In the genomic region with DNA sequence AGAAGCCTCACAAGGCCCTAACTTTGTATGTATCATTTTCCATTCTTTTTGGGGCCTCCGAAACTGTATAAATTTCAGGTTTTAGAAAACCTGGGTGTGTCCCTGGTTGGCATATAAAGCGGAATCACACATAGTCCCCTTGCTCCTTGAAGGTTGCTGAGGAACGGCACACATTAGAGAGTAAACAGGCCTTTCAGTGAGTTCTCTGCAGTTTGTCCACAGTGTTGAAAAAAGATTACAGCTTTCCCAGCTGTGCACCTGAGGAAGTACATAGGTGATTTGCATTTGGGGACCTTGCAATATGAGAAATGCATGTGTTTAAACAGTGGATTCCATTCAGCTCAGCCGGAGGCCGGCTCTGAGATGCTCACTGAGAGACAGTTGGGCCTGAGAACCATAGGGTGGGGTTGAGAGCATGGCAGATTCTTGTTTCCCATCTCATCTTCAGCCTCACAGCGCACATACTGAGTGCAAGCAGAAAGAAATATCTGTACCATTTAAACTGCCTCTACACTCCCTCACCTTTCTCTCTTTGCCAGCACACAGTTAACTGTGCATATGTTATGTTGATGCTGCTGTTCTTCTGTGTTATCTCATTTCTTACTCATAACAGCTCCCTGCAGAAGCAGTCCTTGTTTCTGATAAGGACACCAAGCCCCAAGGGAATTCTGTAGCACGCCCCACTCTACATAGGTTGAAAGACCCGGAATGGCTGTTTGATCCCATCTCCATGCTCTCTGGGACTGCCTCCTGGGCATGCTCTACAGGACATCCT, we compare ENCODE assay signal across 13 cellular contexts.
"Had no signal": no experiment of that assay in that cellular context is flagged by ENCODE, and none has a peak within 500 bp of the region (broad histone marks: within the 10 kb centered on the region; RNA-seq: fewer than 3 reads in every experiment).

No MANE protein-coding gene starts in this region.

- H3K36me3 ChIP-seq: uterus had no signal

- H3K27me3 ChIP-seq: cardiac muscle cell, esophagus squamous epithelium, uterus had no signal

- H3K4me3 ChIP-seq: cardiac muscle cell, esophagus squamous epithelium, uterus had no signal

- H3K9me3 ChIP-seq: esophagus squamous epithelium, uterus had no signal

- DNase-seq: activated CD4-positive, alpha-beta memory T cell treated with anti-CD3 and anti-CD28 coated beads for 36 hours; activated gamma-delta T cell treated with Interleukin-2 at 50 U/mL for 16 hours; activated naive CD8-positive, alpha-beta T cell treated with anti-CD3 and anti-CD28 coated beads, Interleukin-2, amount 10 ng/mL, durations not matched to agents 7 days and 5 days; activated T-cell treated with anti-CD3 and anti-CD28 coated beads, Interleukin-2, amount 50 U/mL, for 72 hours; anterior cingulate cortex; esophagus squamous epithelium; foreskin fibroblast; head of caudate nucleus; mammary epithelial cell; stimulated activated CD4-positive, alpha-beta T cell treated with anti-CD3 and anti-CD28 coated beads, Interleukin-4, amount 100 ng/mL, for 1 hour had no signal

- ATAC-seq: activated T-cell treated with anti-CD3 and anti-CD28 coated beads, Interleukin-2, amount 50 U/mL, for 72 hours; left lobe of liver had no signal

- H3K27ac ChIP-seq: cardiac muscle cell had no signal
